19 cellular contexts compared by ENCODE assay signal in the genomic region with DNA sequence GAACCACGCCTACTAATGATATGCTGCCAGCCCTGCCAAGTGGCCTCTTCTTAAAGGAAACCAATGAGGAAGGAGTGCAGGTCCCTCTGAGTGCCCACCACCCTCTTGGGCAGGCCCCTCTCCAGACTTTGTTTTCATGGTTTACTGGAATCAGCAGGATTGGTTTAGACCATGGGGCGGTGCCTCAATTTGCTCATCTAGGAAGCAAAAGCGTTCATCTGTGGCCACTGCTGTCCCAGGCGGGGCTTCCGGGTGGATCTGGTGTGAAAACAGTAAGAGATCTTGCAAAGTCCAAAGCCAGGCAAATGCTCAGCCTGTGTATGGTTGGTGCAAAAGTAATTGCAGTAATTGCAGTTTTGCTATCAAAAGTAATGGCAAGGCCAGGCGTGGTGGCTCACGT.
DNase-seq lines count a peak whose midpoint lies in the region; ATAC-seq and TF ChIP-seq lines count a peak whose summit lies in the region.
"Had no signal": no experiment of that assay in that cellular context is flagged by ENCODE, and none has a peak within 500 bp of the region (broad histone marks: within the 10 kb centered on the region; RNA-seq: fewer than 3 reads in every experiment).

No MANE protein-coding gene starts in this region.

- no peaks in the 10 kb centered on the region for H3K79me1 ChIP-seq in H9 (ENCODE audit: insufficient read depth, low read depth, low read length, poor library complexity, severe bottlenecking)

- H3K4me3 ChIP-seq in suprapubic skin, result no peak overlapping the region
- H3K4me3 ChIP-seq: BLaER1, K562 had no signal

- H3K9me3 ChIP-seq in H9 (ENCODE audit: control insufficient read depth, low read depth, low read length), result no peaks in the 10 kb centered on the region
- no peaks in the 10 kb centered on the region for H3K9me3 ChIP-seq in suprapubic skin
- H3K9me3 ChIP-seq: BLaER1 had no signal

- H3K14ac ChIP-seq in H9 (ENCODE audit: insufficient read depth, low read length), result no peak overlapping the region

- H3K4me1 ChIP-seq in H9 (ENCODE audit: insufficient read depth, low read length) (no peaks in the 10 kb centered on the region; the same call in 1 of the 2 replicates), suprapubic skin (peaks cover 17% of the 10 kb centered on the region)

- no peak overlapping the region for H3K27ac Mint-ChIP-seq in activated CD4-positive, alpha-beta memory T cell treated with anti-CD3 and anti-CD28 coated beads for 36 hours
- H3K27ac Mint-ChIP-seq in activated CD4-positive, alpha-beta memory T cell treated with anti-CD3 and anti-CD28 coated beads, Interleukin-2, amount 10 ng/mL, durations not matched to agents 7 days and 5 days, result no peak overlapping the region
- H3K27ac Mint-ChIP-seq in H9 (no peak overlapping the region), mesothelial cell of epicardium (no peak overlapping the region)

- H3K23ac ChIP-seq in H9 (ENCODE audit: insufficient read length, low read depth, low read length), result no peak overlapping the region

- H2AK5ac ChIP-seq in H9 (ENCODE audit: insufficient read length, low read length), result no peak overlapping the region

- H4K8ac ChIP-seq in H9 (replicated peaks; ENCODE audit: insufficient read length, low read depth, low read length), result no peak overlapping the region

- H4K5ac ChIP-seq in H9 (ENCODE audit: insufficient read length, low read depth, low read length), result no peak overlapping the region

- no peak for TF ChIP-seq EP300 in suprapubic skin (IDR thresholded peaks at IDR 0.05)

- intact Hi-C loops in activated CD4-positive, alpha-beta memory T cell treated with anti-CD3 and anti-CD28 coated beads for 36 hours (cut with micrococcal nuclease), result no loop called here

- H3K9me3 Mint-ChIP-seq in activated CD4-positive, alpha-beta memory T cell treated with anti-CD3 and anti-CD28 coated beads for 36 hours, result no peaks in the 10 kb centered on the region
- H3K9me3 Mint-ChIP-seq in activated CD4-positive, alpha-beta memory T cell treated with anti-CD3 and anti-CD28 coated beads, Interleukin-2, amount 10 ng/mL, durations not matched to agents 7 days and 5 days, result no peaks in the 10 kb centered on the region
- H3K9me3 Mint-ChIP-seq in H9 (no peaks in the 10 kb centered on the region), mesothelial cell of epicardium (no peaks in the 10 kb centered on the region)
- H3K9me3 Mint-ChIP-seq: CD8-positive, alpha-beta memory T cell had no signal

- no peak overlapping the region for H2BK5ac ChIP-seq in H9 (ENCODE audit: insufficient read length, low read length)

- H3K27me3 Mint-ChIP-seq in activated CD4-positive, alpha-beta memory T cell treated with anti-CD3 and anti-CD28 coated beads for 36 hours, result no peaks in the 10 kb centered on the region
- peaks cover 2% of the 10 kb centered on the region for H3K27me3 Mint-ChIP-seq in activated CD4-positive, alpha-beta memory T cell treated with anti-CD3 and anti-CD28 coated beads, Interleukin-2, amount 10 ng/mL, durations not matched to agents 7 days and 5 days
- H3K27me3 Mint-ChIP-seq in H9 (ENCODE audit: low read depth) (no peaks in the 10 kb centered on the region; the same call in none of the 2 replicates), mesothelial cell of epicardium (ENCODE audit: low read depth) (no peaks in the 10 kb centered on the region)
- H3K27me3 Mint-ChIP-seq: CD8-positive, alpha-beta memory T cell had no signal

- H2AFZ ChIP-seq in H9 (ENCODE audit: low read length), result no peak overlapping the region

- H3K4me1 Mint-ChIP-seq in activated CD4-positive, alpha-beta memory T cell treated with anti-CD3 and anti-CD28 coated beads for 36 hours (ENCODE audit: low read depth), result peaks cover 17% of the 10 kb centered on the region
- H3K4me1 Mint-ChIP-seq in activated CD4-positive, alpha-beta memory T cell treated with anti-CD3 and anti-CD28 coated beads, Interleukin-2, amount 10 ng/mL, durations not matched to agents 7 days and 5 days, result peaks cover 19% of the 10 kb centered on the region
- peaks cover 26 to 34% of the 10 kb centered on the region in 2 experiments for H3K4me1 Mint-ChIP-seq in H9
- H3K4me1 Mint-ChIP-seq in mesothelial cell of epicardium, result peaks cover 29% of the 10 kb centered on the region

- H3K56ac ChIP-seq in H9 (ENCODE audit: insufficient read length, low read depth, low read length), result no peak overlapping the region

- H4K20me1 ChIP-seq in H9 (ENCODE audit: control insufficient read depth, insufficient read depth, insufficient read length), result no peaks in the 10 kb centered on the region
- H4K20me1 ChIP-seq: BLaER1 had no signal

- H3K27me3 ChIP-seq in H9 (ENCODE audit: insufficient read depth, low read length), result no peaks in the 10 kb centered on the region
- no peaks in the 10 kb centered on the region for H3K27me3 ChIP-seq in suprapubic skin
- H3K27me3 ChIP-seq: BLaER1 had no signal

- no peak overlapping the region for H2BK12ac ChIP-seq in H9 (ENCODE audit: insufficient read length, low read depth, low read length)

- no peaks in the 10 kb centered on the region for H3K36me3 ChIP-seq in suprapubic skin
- H3K36me3 ChIP-seq: BLaER1 had no signal

- POLR2A ChIA-PET in activated CD4-positive, alpha-beta memory T cell treated with anti-CD3 and anti-CD28 coated beads for 36 hours (lab: Charles Lee), result no interaction called here
- POLR2A ChIA-PET in activated CD4-positive, alpha-beta memory T cell treated with anti-CD3 and anti-CD28 coated beads, Interleukin-2, amount 10 ng/mL, durations not matched to agents 7 days and 5 days (lab: Charles Lee), result no interaction called here

- no peaks in the 10 kb centered on the region for H3K79me2 ChIP-seq in H9 (ENCODE audit: insufficient read depth, low read length)

- peak; percentile 2 for DNase-seq in activated CD4-positive, alpha-beta memory T cell treated with anti-CD3 and anti-CD28 coated beads for 36 hours
- no peak for DNase-seq in activated CD4-positive, alpha-beta memory T cell treated with anti-CD3 and anti-CD28 coated beads, Interleukin-2, amount 10 ng/mL, durations not matched to agents 7 days and 5 days
- DNase-seq in H9 (peak; percentile 10), mesothelial cell of epicardium (ENCODE audit: low spot score in 2 of 2, unreplicated experiment in 2 of 2) (peak; percentile 10 to 33), suprapubic skin (ENCODE audit: low spot score in 2 of 2) (peak; percentile 49 to 61), NCI-H1694 (lab: John Stamatoyannopoulos, UW) (no peak), SKM-1 (lab: John Stamatoyannopoulos, UW; ENCODE audit: unreplicated experiment) (no peak)
- DNase-seq: 8988T; CD8-positive, alpha-beta memory T cell; DND-41; GDM1; NCI-H1048; NCI-H146; NCI-H2107; NCI-H345; NCI-H526 treated with DMSO at 0.1 percent for 48 hours had no signal

- H3K4me3 Mint-ChIP-seq in activated CD4-positive, alpha-beta memory T cell treated with anti-CD3 and anti-CD28 coated beads for 36 hours, result no peak overlapping the region
- H3K4me3 Mint-ChIP-seq in activated CD4-positive, alpha-beta memory T cell treated with anti-CD3 and anti-CD28 coated beads, Interleukin-2, amount 10 ng/mL, durations not matched to agents 7 days and 5 days, result no peak overlapping the region
- no peak overlapping the region for H3K4me3 Mint-ChIP-seq in H9
- no peak overlapping the region for H3K4me3 Mint-ChIP-seq in mesothelial cell of epicardium
- H3K4me3 Mint-ChIP-seq: CD8-positive, alpha-beta memory T cell had no signal

- H2BK120ac ChIP-seq in H9 (ENCODE audit: low read depth, low read length, poor library complexity, severe bottlenecking), result no peak overlapping the region

- H3T11ph ChIP-seq in H9 (ENCODE audit: low read length), result no peak overlapping the region

- TF ChIP-seq CTCF in H9 (conservative IDR thresholded peaks at IDR 0.05) (no peak), mesothelial cell of epicardium (IDR thresholded peaks at IDR 0.05; ENCODE audit: unreplicated experiment) (no peak), suprapubic skin (IDR thresholded peaks at IDR 0.05) (no peak)

- no peaks in the 10 kb centered on the region for H3K23me2 ChIP-seq in H9 (ENCODE audit: insufficient read length, low read depth, low read length, poor library complexity, severe bottlenecking)

- ATAC-seq in HG03159 (IDR thresholded peaks at IDR 0.05; ENCODE audit: unreplicated experiment), result no peak
- ATAC-seq: K562 had no signal

- H4K91ac ChIP-seq in H9 (ENCODE audit: insufficient read length, low read depth, low read length), result no peak overlapping the region

- H3K27ac ChIP-seq in H9 (ENCODE audit: insufficient read length, low read depth, low read length), result no peak overlapping the region
- H3K27ac ChIP-seq in suprapubic skin, result no peak overlapping the region
- H3K27ac ChIP-seq: BLaER1 had no signal

- H3K4me2 ChIP-seq in H9 (ENCODE audit: insufficient read depth, insufficient read length, low read length), result no peak overlapping the region
- H3K4me2 ChIP-seq: BLaER1 had no signal

- no peak overlapping the region for H3K4ac ChIP-seq in H9 (ENCODE audit: low read depth, low read length)

- H2BK15ac ChIP-seq in H9 (ENCODE audit: low read depth, low read length), result no peak overlapping the region

- H3K9ac ChIP-seq in H9 (ENCODE audit: extremely low read depth, insufficient read length, low read length), result no peak overlapping the region
- H3K9ac ChIP-seq: BLaER1 had no signal

- TF ChIP-seq POLR2A in suprapubic skin (IDR thresholded peaks at IDR 0.05), result no peak

- CTCF ChIA-PET in activated CD4-positive, alpha-beta memory T cell treated with anti-CD3 and anti-CD28 coated beads for 36 hours (lab: Charles Lee), result no interaction called here
- CTCF ChIA-PET in activated CD4-positive, alpha-beta memory T cell treated with anti-CD3 and anti-CD28 coated beads, Interleukin-2, amount 10 ng/mL, durations not matched to agents 7 days and 5 days (lab: Charles Lee), result no interaction called here

- H2BK20ac ChIP-seq in H9 (ENCODE audit: low read depth, low read length, poor library complexity, severe bottlenecking), result no peak overlapping the region

- WGBS in H9 (ENCODE audit: extremely low coverage, insufficient read length, low lambda C conversion rate), result no CpG with 5 or more reads among the region's 7 CpGs
- WGBS in suprapubic skin, result 91% methylated on average over 7 of the region's 7 CpGs

- H3K36me3 Mint-ChIP-seq in activated CD4-positive, alpha-beta memory T cell treated with anti-CD3 and anti-CD28 coated beads for 36 hours, result no peaks in the 10 kb centered on the region
- no peaks in the 10 kb centered on the region for H3K36me3 Mint-ChIP-seq in activated CD4-positive, alpha-beta memory T cell treated with anti-CD3 and anti-CD28 coated beads, Interleukin-2, amount 10 ng/mL, durations not matched to agents 7 days and 5 days (ENCODE audit: low read depth)
- no peaks in the 10 kb centered on the region for H3K36me3 Mint-ChIP-seq in H9 (ENCODE audit: insufficient read depth in 1 of 3, low read depth in 3 of 3)
- H3K36me3 Mint-ChIP-seq in mesothelial cell of epicardium, result no peaks in the 10 kb centered on the region

- no peak overlapping the region for H3K18ac ChIP-seq in H9 (ENCODE audit: insufficient read length, low read depth, low read length)

Comparison
In these comparisons a context has a peak if more than half of its experiments do, and no peak if none do; other contexts are left out.
1. DNase-seq: peak in activated CD4-positive, alpha-beta memory T cell treated with anti-CD3 and anti-CD28 coated beads for 36 hours (single experiment), H9 (single experiment), mesothelial cell of epicardium (2 of 2) and suprapubic skin (2 of 2); none in activated CD4-positive, alpha-beta memory T cell treated with anti-CD3 and anti-CD28 coated beads, Interleukin-2, amount 10 ng/mL, durations not matched to agents 7 days and 5 days (single experiment), NCI-H1694 (single experiment) and SKM-1 (single experiment).